13 cellular contexts compared by ENCODE assay signal in genomic region chr7:1197997-1198632, GRCh38. TPM values are rescaled to one million over a fixed set of nuclear protein-coding genes. Genes with fewer than 3 reads are reported as not detected.
DNase-seq lines count a peak whose midpoint lies in the region; TF ChIP-seq lines count a peak whose summit lies in the region.
"Had no signal": no experiment of that assay in that cellular context is flagged by ENCODE, and none has a peak within 500 bp of the region (broad histone marks: within the 10 kb centered on the region; RNA-seq: fewer than 3 reads in every experiment).

No MANE protein-coding gene starts in this region.

- H3K79me1 ChIP-seq in trophoblast cell (ENCODE audit: low read length): no peaks in the 10 kb centered on the region

- no peak overlapping the region for H3K27ac Mint-ChIP-seq in type B pancreatic cell
- H3K27ac Mint-ChIP-seq: natural killer cell had no signal

- TF ChIP-seq CTCF in type B pancreatic cell (conservative IDR thresholded peaks at IDR 0.05) (no peak), right atrium auricular region (IDR thresholded peaks at IDR 0.05) (no peak)

- H3K18ac ChIP-seq in trophoblast cell (ENCODE audit: low read length): no peak overlapping the region

- H3K14ac ChIP-seq in trophoblast cell (ENCODE audit: low read length): no peak overlapping the region

- H3K4me1 ChIP-seq in trophoblast cell (ENCODE audit: control insufficient read depth in 1 of 2, insufficient read depth in 2 of 2, low read length in 2 of 2) (no peaks in the 10 kb centered on the region), right atrium auricular region (no peaks in the 10 kb centered on the region)
- H3K4me1 ChIP-seq: Peyer's patch had no signal

- H3K79me2 ChIP-seq in trophoblast cell (ENCODE audit: control insufficient read depth, insufficient read depth, low read length, poor library complexity): no peaks in the 10 kb centered on the region

- no peak overlapping the region for H2BK5ac ChIP-seq in trophoblast cell (ENCODE audit: low read depth, low read length, poor library complexity)

- H2AFZ ChIP-seq in trophoblast cell (ENCODE audit: insufficient read depth, low read length, poor library complexity): no peak overlapping the region

- H3K4me3 Mint-ChIP-seq in type B pancreatic cell: no peak overlapping the region
- H3K4me3 Mint-ChIP-seq: natural killer cell had no signal

- no peaks in the 10 kb centered on the region for H3K36me3 ChIP-seq in trophoblast cell (ENCODE audit: control insufficient read depth in 1 of 2, insufficient read depth in 2 of 2, low read length in 2 of 2)
- no peaks in the 10 kb centered on the region for H3K36me3 ChIP-seq in right atrium auricular region
- H3K36me3 ChIP-seq: Peyer's patch had no signal

- H2BK12ac ChIP-seq in trophoblast cell (ENCODE audit: low read length): no peak overlapping the region

- no peak overlapping the region for H4K12ac ChIP-seq in trophoblast cell (ENCODE audit: low read depth, low read length)

- no peaks in the 10 kb centered on the region for H3K27me3 ChIP-seq in trophoblast cell (ENCODE audit: insufficient read depth, low read length)
- no peaks in the 10 kb centered on the region for H3K27me3 ChIP-seq in right atrium auricular region
- H3K27me3 ChIP-seq: Peyer's patch had no signal

- in situ Hi-C loops in G401 (cut with HindIII; ENCODE audit: low sequenced_read_pairs): no loop called here

- H3K4me1 Mint-ChIP-seq in type B pancreatic cell (ENCODE audit: unreplicated experiment): no peaks in the 10 kb centered on the region
- H3K4me1 Mint-ChIP-seq: natural killer cell had no signal

- H3K4me2 ChIP-seq in trophoblast cell (ENCODE audit: low read length): no peak overlapping the region

- no peak overlapping the region for H2BK120ac ChIP-seq in trophoblast cell (ENCODE audit: insufficient read depth, low read length, poor library complexity)

- no peak overlapping the region for H3K9ac ChIP-seq in trophoblast cell (ENCODE audit: low read length)

- H3K4ac ChIP-seq in trophoblast cell (ENCODE audit: low read depth, low read length): no peak overlapping the region

- peaks cover 32% of the 10 kb centered on the region for H3K27me3 Mint-ChIP-seq in type B pancreatic cell

- H4K91ac ChIP-seq in trophoblast cell (ENCODE audit: low read depth, low read length): no peak overlapping the region

- H3K23ac ChIP-seq in trophoblast cell (ENCODE audit: low read length): no peak overlapping the region

- no CpG with 5 or more reads among the region's 15 CpGs for WGBS in trophoblast cell (ENCODE audit: extremely low coverage, insufficient coverage, insufficient read length)

- H3K36me3 Mint-ChIP-seq in type B pancreatic cell: no peaks in the 10 kb centered on the region
- H3K36me3 Mint-ChIP-seq: natural killer cell had no signal

- H2AK5ac ChIP-seq in trophoblast cell (ENCODE audit: low read length): no peak overlapping the region

- peak; percentile 30 for DNase-seq in G401 (ENCODE audit: low spot score)
- DNase-seq in NCI-H2171 (lab: John Stamatoyannopoulos, UW): peak; percentile 89
- peak; percentile 68 for DNase-seq in epidermal melanocyte (ENCODE audit: insufficient read length, low spot score)
- peak; percentile 55 to 68 for DNase-seq in trophoblast cell
- no peak for DNase-seq in stimulated activated CD4-positive, alpha-beta T cell treated with anti-CD3 and anti-CD28 coated beads, Interleukin-2, amount 100 ng/mL, for 48 hours
- no peak for DNase-seq in type B pancreatic cell (ENCODE audit: extremely low spot score, unreplicated experiment)
- no peak for DNase-seq in dermis blood vessel endothelial cell
- DNase-seq in right atrium auricular region (ENCODE audit: low spot score): no peak
- DNase-seq: activated CD8-positive, alpha-beta memory T cell treated with anti-CD3 and anti-CD28 coated beads, Interleukin-2, amount 50 U/mL, for 48 hours; islet precursor cell; natural killer cell; NCI-H2081; Peyer's patch had no signal

- H3K4me3 ChIP-seq in trophoblast cell (ENCODE audit: low read depth, low read length) (no peak overlapping the region), right atrium auricular region (no peak overlapping the region)
- H3K4me3 ChIP-seq: Peyer's patch had no signal

- H4K8ac ChIP-seq in trophoblast cell (ENCODE audit: low read depth, low read length): no peak overlapping the region

- H3K9me3 ChIP-seq in trophoblast cell (ENCODE audit: insufficient read depth, low read depth, low read length) (peaks cover 3% of the 10 kb centered on the region), right atrium auricular region (no peaks in the 10 kb centered on the region)
- H3K9me3 ChIP-seq: Peyer's patch had no signal

- H3K27ac ChIP-seq in trophoblast cell (ENCODE audit: low read depth, low read length): no peak overlapping the region
- H3K27ac ChIP-seq in right atrium auricular region: no peak overlapping the region
- H3K27ac ChIP-seq: Peyer's patch had no signal

- H3K9me3 Mint-ChIP-seq in type B pancreatic cell: no peaks in the 10 kb centered on the region
- H3K9me3 Mint-ChIP-seq: natural killer cell had no signal

RNA-seq across cellular contexts. Expression of gene UNCX, which starts 34.6 kb away (rescaled TPM):
- total RNA-seq in G401 (2014; rRNA removed; shearing (Covaris generic)): 0.10 and 0.25 TPM in 2 replicates
- not detected in 2 replicates for polyA plus RNA-seq in trophoblast cell (2013)
- total RNA-seq in type B pancreatic cell (ENCODE audit: low replicate concordance) (0.48 TPM in 1 of 2 replicates, not detected in the other), dermis blood vessel endothelial cell (not detected in 2 replicates), right atrium auricular region (not detected)
- total RNA-seq: natural killer cell, Peyer's patch had no signal

RNA-seq across cellular contexts. Expression of gene ZFAND2A, which starts 38.1 kb away (rescaled TPM):
- 17.7 and 26.5 TPM in 2 replicates for total RNA-seq in G401 (2014; rRNA removed; shearing (Covaris generic))
- 24.2 and 26.7 TPM in 2 replicates for polyA plus RNA-seq in trophoblast cell (2013)
- total RNA-seq in type B pancreatic cell (ENCODE audit: low replicate concordance) (16.1 and 19.4 TPM in 2 replicates), dermis blood vessel endothelial cell (12.2 and 27.7 TPM in 2 replicates), right atrium auricular region (10 to 100 TPM; 10.2 to 16.2 TPM)

Comparison
In these comparisons a context has a peak if more than half of its experiments do, and no peak if none do; other contexts are left out.
1. DNase-seq: peak in G401 (single experiment), NCI-H2171 (single experiment), epidermal melanocyte (single experiment) and trophoblast cell (2 of 2); none in stimulated activated CD4-positive, alpha-beta T cell treated with anti-CD3 and anti-CD28 coated beads, Interleukin-2, amount 100 ng/mL, for 48 hours (0 of 2), type B pancreatic cell (single experiment), dermis blood vessel endothelial cell (single experiment) and right atrium auricular region (single experiment).